ENCODE assay signal across 16 cellular contexts in the genomic region with DNA sequence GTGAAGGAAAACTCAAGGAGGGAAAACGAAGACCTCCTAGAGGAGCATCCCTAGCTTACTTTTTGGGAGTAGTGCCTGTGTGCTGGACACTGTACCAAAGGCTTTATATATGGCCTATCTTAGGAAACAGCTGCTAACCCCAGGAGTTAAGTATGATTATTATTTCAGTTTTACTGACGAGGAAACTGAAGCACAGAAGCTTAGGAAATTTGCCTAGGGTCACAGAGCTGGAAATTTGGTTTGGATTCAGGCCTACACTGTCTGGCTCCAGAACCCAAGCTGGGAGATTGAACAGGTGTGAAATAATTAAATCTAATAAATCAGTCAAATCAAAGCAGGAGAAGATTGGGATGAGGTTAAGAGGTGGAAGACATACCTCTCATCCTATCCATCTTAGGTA.
DNase-seq lines count a peak whose midpoint lies in the region; ATAC-seq, FAIRE-seq and TF ChIP-seq lines count a peak whose summit lies in the region.
"Had no signal": no experiment of that assay in that cellular context is flagged by ENCODE, and none has a peak within 500 bp of the region (broad histone marks: within the 10 kb centered on the region; RNA-seq: fewer than 3 reads in every experiment).

No MANE protein-coding gene starts in this region.

- CTCF ChIA-PET in A549 (lab: Yijun Ruan, JAX): interaction anchor here (1.1 to 1.7 kb wide), 6 partner anchors 11 to 896 kb away, joined by 3 to 7 read pairs (median 5); no protein-coding TSS in a partner anchor
- CTCF ChIA-PET in K562 (lab: Yijun Ruan, JAX; ENCODE audit: low intra/inter-chr PET ratio): no interaction called here

- TF ChIP-seq EP300 in A549 (IDR thresholded peaks at IDR 0.05) (no peak), K562 (IDR thresholded peaks at IDR 0.05; ENCODE audit: low read length) (no peak)

- H3K36me3 ChIP-seq in Loucy (ENCODE audit: insufficient read depth, low read length) (no peaks in the 10 kb centered on the region), K562 (ENCODE audit: control insufficient read depth, insufficient read depth, low read length) (no peaks in the 10 kb centered on the region), neutrophil (no peaks in the 10 kb centered on the region)

- ATAC-seq in A549 (no peak), K562 (no peak), GM19467 (IDR thresholded peaks at IDR 0.05; ENCODE audit: unreplicated experiment) (no peak)
- ATAC-seq: HCT116 had no signal

- no peak overlapping the region for H3K4me3 ChIP-seq in A549
- H3K4me3 ChIP-seq in Loucy (ENCODE audit: low read length, poor library complexity, severe bottlenecking): no peak overlapping the region
- no peak overlapping the region for H3K4me3 ChIP-seq in K562
- H3K4me3 ChIP-seq in neutrophil (ENCODE audit: low read depth in 1 of 2, low read length in 1 of 2): no peak overlapping the region
- H3K4me3 ChIP-seq: GM23248 had no signal

- POLR2A ChIA-PET in A549 (lab: Yijun Ruan, JAX) (interaction anchor here (1.3 kb wide), 1 partner anchor 79 kb away, joined by 4 read pairs; a partner anchor contains a TSS), K562 (lab: Yijun Ruan, JAX) (no interaction called here)

- H3K9me3 ChIP-seq in A549: no peaks in the 10 kb centered on the region
- H3K9me3 ChIP-seq in Loucy (ENCODE audit: insufficient read depth, low read depth, low read length): no peaks in the 10 kb centered on the region
- no peaks in the 10 kb centered on the region for H3K9me3 ChIP-seq in K562 (replicated peaks; ENCODE audit: control insufficient read depth, insufficient read depth, low read depth, low read length)
- no peaks in the 10 kb centered on the region for H3K9me3 ChIP-seq in neutrophil

- H3K4me1 ChIP-seq in A549: peaks cover 52% of the 10 kb centered on the region
- H3K4me1 ChIP-seq in Loucy (ENCODE audit: insufficient read depth, low read length, poor library complexity, severe bottlenecking): peaks cover 57% of the 10 kb centered on the region
- peaks cover 11 to 30% of the 10 kb centered on the region in 2 experiments; a peak in 4 of 5 replicates for H3K4me1 ChIP-seq in K562 (replicated peaks in 1 of 2; ENCODE audit: control insufficient read depth in 2 of 2, insufficient read depth in 2 of 2, low read length in 2 of 2)
- H3K4me1 ChIP-seq in neutrophil (ENCODE audit: control insufficient read depth in 1 of 2, insufficient read depth in 1 of 2, low read depth in 1 of 2, low read length in 1 of 2): peaks cover 45 to 75% of the 10 kb centered on the region in 2 experiments

- no peak for TF ChIP-seq RAD21 in A549 (conservative IDR thresholded peaks at IDR 0.05 in 1 of 2, IDR thresholded peaks at IDR 0.05 in 1 of 2)
- TF ChIP-seq RAD21 in K562 (CRISPR knock-in tag; conservative IDR thresholded peaks at IDR 0.05 in 1 of 2, IDR thresholded peaks at IDR 0.05 in 1 of 2): no peak

- H3K9me2 ChIP-seq in Loucy (replicated peaks; ENCODE audit: low read depth, low read length): no peaks in the 10 kb centered on the region

- H3K4me2 ChIP-seq in A549 (no peak overlapping the region), Loucy (ENCODE audit: low read depth, low read length, poor library complexity, severe bottlenecking) (no peak overlapping the region), K562 (ENCODE audit: insufficient read depth, low read length) (no peak overlapping the region)

- H3K27me3 ChIP-seq in Loucy (ENCODE audit: insufficient read depth, low read length, poor library complexity, severe bottlenecking): no peaks in the 10 kb centered on the region
- no peaks in the 10 kb centered on the region for H3K27me3 ChIP-seq in K562 (ENCODE audit: control insufficient read depth in 2 of 2, insufficient read depth in 2 of 2, low read length in 2 of 2)
- H3K27me3 ChIP-seq in neutrophil: no peaks in the 10 kb centered on the region

- no peaks in the 10 kb centered on the region for H3F3A ChIP-seq in Loucy (ENCODE audit: low read depth)

- BruUV-seq in K562 (replicated peaks; lab: Mats Ljungman, UMichigan): no TSS peak

- H3K9ac ChIP-seq in Loucy (ENCODE audit: low read depth, low read length, poor library complexity, severe bottlenecking) (peak overlapping the region; percentile 24), K562 (ENCODE audit: insufficient read depth in 1 of 2, low read depth in 2 of 2, low read length in 2 of 2) (no peak overlapping the region)
- H3K9ac ChIP-seq: GM23248 had no signal

- TF ChIP-seq CTCF in A549 (IDR thresholded peaks at IDR 0.05) (no peak), Loucy (conservative IDR thresholded peaks at IDR 0.05; ENCODE audit: low read length) (no peak), K562 (IDR thresholded peaks at IDR 0.05 in 2 of 3, conservative IDR thresholded peaks at IDR 0.05 in 1 of 3; ENCODE audit: insufficient read depth in 2 of 3, low read depth in 1 of 3, low read length in 3 of 3) (no peak), neutrophil (IDR thresholded peaks at IDR 0.05) (no peak)

- H4K20me1 ChIP-seq in Loucy (ENCODE audit: insufficient read depth, low read length, poor library complexity, severe bottlenecking): no peaks in the 10 kb centered on the region
- no peaks in the 10 kb centered on the region for H4K20me1 ChIP-seq in K562 (replicated peaks; ENCODE audit: control insufficient read depth, insufficient read depth, low read length)

- H3K79me2 ChIP-seq in Loucy (ENCODE audit: insufficient read depth, low read length) (peaks cover 33% of the 10 kb centered on the region; the same call in 1 of the 2 replicates), K562 (ENCODE audit: control insufficient read depth, insufficient read depth, low read length) (peaks cover 21% of the 10 kb centered on the region; the same call in 2 of the 3 replicates)

- H3K27ac ChIP-seq in A549: peak overlapping the region; percentile 54 to 77; a peak in 5 of 6 replicates
- peak overlapping the region; percentile 39; the same call in 1 of the 3 replicates for H3K27ac ChIP-seq in K562 (ENCODE audit: extremely low read depth, low read depth, low read length)
- H3K27ac ChIP-seq in neutrophil: peak overlapping the region; percentile 75
- H3K27ac ChIP-seq: GM23248 had no signal

- H2AFZ ChIP-seq in Loucy (ENCODE audit: low read length) (no peak overlapping the region), K562 (ENCODE audit: low read depth, low read length) (no peak overlapping the region)
- H2AFZ ChIP-seq: GM23248 had no signal

- 91% methylated on average over 2 of the region's 2 CpGs for WGBS in A549 (ENCODE audit: missing lambda C conversion rate)
- 57% methylated on average over 1 of the region's 2 CpGs for WGBS in K562 (ENCODE audit: insufficient coverage, low coverage, missing lambda C conversion rate)

- in situ Hi-C loops in K562 (cut with MboI): no loop called here

- DNase-seq in A549 (ENCODE audit: low read depth in 1 of 2, low spot score in 1 of 2): no peak
- peak in 1 of 4 experiments; percentile 12 for DNase-seq in K562 (ENCODE audit: extremely low read depth in 1 of 4, low spot score in 3 of 4)
- DNase-seq in HTR-8/SVneo (ENCODE audit: insufficient read length, low spot score): no peak
- DNase-seq in SK-N-DZ (ENCODE audit: low spot score): no peak
- DNase-seq: CD4-positive, alpha-beta memory T cell; GF-D8; GM23248; NCI-H1105; NCI-H1694 treated with DMSO at 0.1 percent for 48 hours; NCI-H748 treated with DMSO at 0.1 percent for 48 hours; SHP77 treated with DMSO at 0.1 percent for 48 hours had no signal

- intact Hi-C loops in K562 (cut with micrococcal nuclease): no loop called here

- no peaks in the 10 kb centered on the region for H3K9me1 ChIP-seq in K562 (ENCODE audit: control insufficient read depth, insufficient read depth, low read length)

- no peak for FAIRE-seq in A549 (lab: Jason Lieb, UNC)
- no peak for FAIRE-seq in K562 (lab: Jason Lieb, UNC)
- no peak for FAIRE-seq in HTR-8/SVneo (lab: Jason Lieb, UNC)
- FAIRE-seq: GM19239 had no signal

- TF ChIP-seq POLR2A in A549 (IDR thresholded peaks at IDR 0.05; ENCODE audit: low read length) (no peak), K562 (conservative IDR thresholded peaks at IDR 0.05) (no peak)

TF ChIP-seq in A549, 52 proteins besides CTCF, POLR2A, EP300 and RAD21 (continues in another document):
- no peak for TF ChIP-seq SREBF2 (IDR thresholded peaks at IDR 0.05)
- TF ChIP-seq, protein P1, sequence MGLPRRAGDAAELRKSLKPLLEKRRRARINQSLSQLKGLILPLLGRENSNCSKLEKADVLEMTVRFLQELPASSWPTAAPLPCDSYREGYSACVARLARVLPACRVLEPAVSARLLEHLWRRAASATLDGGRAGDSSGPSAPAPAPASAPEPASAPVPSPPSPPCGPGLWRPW (IDR thresholded peaks at IDR 0.05): no peak
- no peak for TF ChIP-seq RARB (CRISPR knock-in tag; IDR thresholded peaks at IDR 0.05)
- no peak for TF ChIP-seq EHF (CRISPR knock-in tag; IDR thresholded peaks at IDR 0.05)
- TF ChIP-seq FOSL2 (IDR thresholded peaks at IDR 0.05): no peak
- TF ChIP-seq FOSL2 (CRISPR knock-in tag; IDR thresholded peaks at IDR 0.05): no peak
- TF ChIP-seq NR3C1 (IDR thresholded peaks at IDR 0.05): no peak
- TF ChIP-seq, protein P2, sequence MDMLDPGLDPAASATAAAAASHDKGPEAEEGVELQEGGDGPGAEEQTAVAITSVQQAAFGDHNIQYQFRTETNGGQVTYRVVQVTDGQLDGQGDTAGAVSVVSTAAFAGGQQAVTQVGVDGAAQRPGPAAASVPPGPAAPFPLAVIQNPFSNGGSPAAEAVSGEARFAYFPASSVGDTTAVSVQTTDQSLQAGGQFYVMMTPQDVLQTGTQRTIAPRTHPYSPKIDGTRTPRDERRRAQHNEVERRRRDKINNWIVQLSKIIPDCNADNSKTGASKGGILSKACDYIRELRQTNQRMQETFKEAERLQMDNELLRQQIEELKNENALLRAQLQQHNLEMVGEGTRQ (IDR thresholded peaks at IDR 0.05): no peak
- TF ChIP-seq KDM5A (IDR thresholded peaks at IDR 0.05): no peak

TF ChIP-seq in K562, 482 proteins besides CTCF, POLR2A, EP300 and RAD21:
- TF ChIP-seq PCBP1 (IDR thresholded peaks at IDR 0.05; ENCODE audit: low read depth, low read length, poor library complexity, severe bottlenecking) (no peak), GATA2 (CRISPR knock-in tag; IDR thresholded peaks at IDR 0.05) (no peak), ZNF282 (CRISPR knock-in tag; IDR thresholded peaks at IDR 0.05) (no peak), ZNF589 (CRISPR knock-in tag; IDR thresholded peaks at IDR 0.05; ENCODE audit: low read depth) (no peak), MCM5 (IDR thresholded peaks at IDR 0.05; ENCODE audit: low read depth) (no peak), CHCHD3 (CRISPR knock-in tag; IDR thresholded peaks at IDR 0.05) (no peak), STAT5B (CRISPR knock-in tag; IDR thresholded peaks at IDR 0.05) (no peak), CBFA2T2 (conservative IDR thresholded peaks at IDR 0.05) (no peak), SRSF1 (IDR thresholded peaks at IDR 0.05; ENCODE audit: low read depth, low read length) (no peak)
TF ChIP-seq in K562: peak in this region for 0.
